13 cellular contexts compared by ENCODE assay signal in genomic region chr7:30815016-30815854, GRCh38. TPM values are rescaled to one million over a fixed set of nuclear protein-coding genes. Genes with fewer than 3 reads are reported as not detected.
A peak's percentile ranks its signal among the peaks of the same experiment; 100 is the strongest.
DNase-seq lines count a peak whose midpoint lies in the region; ATAC-seq and TF ChIP-seq lines count a peak whose summit lies in the region.
"Had no signal": no experiment of that assay in that cellular context is flagged by ENCODE, and none has a peak within 500 bp of the region (broad histone marks: within the 10 kb centered on the region; RNA-seq: fewer than 3 reads in every experiment).

No MANE protein-coding gene starts in this region.

- DNase-seq in G401 (ENCODE audit: low spot score) (peak; percentile 23), dorsolateral prefrontal cortex (no peak), lower lobe of right lung (peak; percentile 58), AML-193 (lab: John Stamatoyannopoulos, UW) (no peak), cortex of kidney (lab: John Stamatoyannopoulos, UW) (no peak), MV-4-11 (lab: John Stamatoyannopoulos, UW) (no peak)
- no peak for DNase-seq in T-helper 2 cell treated with Interferon-gamma antibody and Interleukin-4, amounts not matched to agents 5 μg/mL and 100 μg/mL, for 36 hours (ENCODE audit: low spot score)
- DNase-seq: activated T-cell treated with anti-CD3 and anti-CD28 coated beads, Interleukin-2, amount 50 U/mL, for 48 hours; NCI-H1048; NCI-H524 treated with DMSO at 0.1 percent for 48 hours; posterior cingulate gyrus had no signal

- peaks cover 0 to 26% (median 0%) of the 10 kb centered on the region in 45 donors for H3K27me3 ChIP-seq in dorsolateral prefrontal cortex
- H3K27me3 ChIP-seq in lower lobe of right lung (ENCODE audit: low read depth): no peaks in the 10 kb centered on the region
- H3K27me3 ChIP-seq in stomach smooth muscle (ENCODE audit: control insufficient read depth in 1 of 2, insufficient read depth in 2 of 2, low read length in 2 of 2): no peaks in the 10 kb centered on the region

- ATAC-seq in lower lobe of right lung: peak; percentile 86 to 87

- no peaks in the 10 kb centered on the region for H3K4me1 Mint-ChIP-seq in T-helper 2 cell treated with Interferon-gamma antibody and Interleukin-4, amounts not matched to agents 5 μg/mL and 100 μg/mL, for 36 hours (ENCODE audit: low read depth)

- H3K4me1 ChIP-seq in lower lobe of right lung (peaks cover 49% of the 10 kb centered on the region), stomach smooth muscle (ENCODE audit: control insufficient read depth, insufficient read depth, low read length) (peaks cover 40% of the 10 kb centered on the region)

- H3K9me3 Mint-ChIP-seq in T-helper 2 cell treated with Interferon-gamma antibody and Interleukin-4, amounts not matched to agents 5 μg/mL and 100 μg/mL, for 36 hours: no peaks in the 10 kb centered on the region
- H3K9me3 Mint-ChIP-seq: CD14-positive monocyte had no signal

- H3K36me3 Mint-ChIP-seq in T-helper 2 cell treated with Interferon-gamma antibody and Interleukin-4, amounts not matched to agents 5 μg/mL and 100 μg/mL, for 36 hours (ENCODE audit: low read depth): no peaks in the 10 kb centered on the region
- H3K36me3 Mint-ChIP-seq: CD14-positive monocyte had no signal

- H3K4me3 ChIP-seq in dorsolateral prefrontal cortex: no peak overlapping the region
- no peak overlapping the region for H3K4me3 ChIP-seq in lower lobe of right lung
- no peak overlapping the region for H3K4me3 ChIP-seq in stomach smooth muscle (ENCODE audit: low read length in 2 of 2)

- H3K27me3 Mint-ChIP-seq in T-helper 2 cell treated with Interferon-gamma antibody and Interleukin-4, amounts not matched to agents 5 μg/mL and 100 μg/mL, for 36 hours (ENCODE audit: low read depth): peaks cover 3% of the 10 kb centered on the region

- H3K36me3 ChIP-seq in lower lobe of right lung (peaks cover 8% of the 10 kb centered on the region), stomach smooth muscle (ENCODE audit: control insufficient read depth in 2 of 2, insufficient read depth in 2 of 2, low read length in 2 of 2) (no peaks in the 10 kb centered on the region)

- no peak overlapping the region for H3K4me3 Mint-ChIP-seq in T-helper 2 cell treated with Interferon-gamma antibody and Interleukin-4, amounts not matched to agents 5 μg/mL and 100 μg/mL, for 36 hours
- H3K4me3 Mint-ChIP-seq: CD14-positive monocyte had no signal

- H3K27ac ChIP-seq in dorsolateral prefrontal cortex: peak overlapping the region in 39 of 59 donors; percentile 5 to 77 (median 60)
- peak overlapping the region; percentile 68 for H3K27ac ChIP-seq in lower lobe of right lung
- peak overlapping the region; percentile 96 for H3K27ac ChIP-seq in stomach smooth muscle (ENCODE audit: low read length)

- in situ Hi-C loops in G401 (cut with HindIII; ENCODE audit: low sequenced_read_pairs): no loop called here

- intact Hi-C loops in dorsolateral prefrontal cortex (cut with DNase I): no loop called here
- intact Hi-C loops in lower lobe of right lung (cut with DNase I): no loop called here

- H3K27ac Mint-ChIP-seq in T-helper 2 cell treated with Interferon-gamma antibody and Interleukin-4, amounts not matched to agents 5 μg/mL and 100 μg/mL, for 36 hours: no peak overlapping the region
- H3K27ac Mint-ChIP-seq: CD14-positive monocyte had no signal

- TF ChIP-seq CTCF in dorsolateral prefrontal cortex (IDR thresholded peaks at IDR 0.05 in 54 of 56, conservative IDR thresholded peaks at IDR 0.05 in 2 of 56; ENCODE audit: low read depth in 1 of 56, partially characterized antibody in 56 of 56) (no peak), lower lobe of right lung (IDR thresholded peaks at IDR 0.05) (no peak)

- H3K9me3 ChIP-seq in lower lobe of right lung (no peaks in the 10 kb centered on the region), stomach smooth muscle (ENCODE audit: control insufficient read depth in 2 of 2, low read length in 2 of 2) (no peaks in the 10 kb centered on the region)

- H3K9ac ChIP-seq in stomach smooth muscle (ENCODE audit: low read length in 2 of 2): peak overlapping the region; percentile 53 to 69

RNA-seq across cellular contexts. Expression of gene MINDY4, which starts 44.0 kb away (rescaled TPM):
- total RNA-seq in G401 (2014; rRNA removed; shearing (Covaris generic)): 6.8 and 7.5 TPM in 2 replicates
- total RNA-seq in dorsolateral prefrontal cortex (10 to 100 TPM in 114 of 120 experiments, 1 to 10 TPM in 6; 5.9 to 24.0 (median 14.6) TPM), lower lobe of right lung (13.8 TPM)

Comparison
In these comparisons a context has a peak if more than half of its experiments do, and no peak if none do; other contexts are left out.
1. DNase-seq: peak in G401 (single experiment) and lower lobe of right lung (single experiment); none in dorsolateral prefrontal cortex (0 of 10), AML-193 (0 of 2), T-helper 2 cell treated with Interferon-gamma antibody and Interleukin-4, amounts not matched to agents 5 μg/mL and 100 μg/mL, for 36 hours (single experiment), cortex of kidney (single experiment) and MV-4-11 (single experiment).
2. Peak in every context shown above with its lines, with median percentiles within 50 percentile points of each other: H3K27ac ChIP-seq.